1 cellular context compared by ENCODE assay signal in the genomic region with DNA sequence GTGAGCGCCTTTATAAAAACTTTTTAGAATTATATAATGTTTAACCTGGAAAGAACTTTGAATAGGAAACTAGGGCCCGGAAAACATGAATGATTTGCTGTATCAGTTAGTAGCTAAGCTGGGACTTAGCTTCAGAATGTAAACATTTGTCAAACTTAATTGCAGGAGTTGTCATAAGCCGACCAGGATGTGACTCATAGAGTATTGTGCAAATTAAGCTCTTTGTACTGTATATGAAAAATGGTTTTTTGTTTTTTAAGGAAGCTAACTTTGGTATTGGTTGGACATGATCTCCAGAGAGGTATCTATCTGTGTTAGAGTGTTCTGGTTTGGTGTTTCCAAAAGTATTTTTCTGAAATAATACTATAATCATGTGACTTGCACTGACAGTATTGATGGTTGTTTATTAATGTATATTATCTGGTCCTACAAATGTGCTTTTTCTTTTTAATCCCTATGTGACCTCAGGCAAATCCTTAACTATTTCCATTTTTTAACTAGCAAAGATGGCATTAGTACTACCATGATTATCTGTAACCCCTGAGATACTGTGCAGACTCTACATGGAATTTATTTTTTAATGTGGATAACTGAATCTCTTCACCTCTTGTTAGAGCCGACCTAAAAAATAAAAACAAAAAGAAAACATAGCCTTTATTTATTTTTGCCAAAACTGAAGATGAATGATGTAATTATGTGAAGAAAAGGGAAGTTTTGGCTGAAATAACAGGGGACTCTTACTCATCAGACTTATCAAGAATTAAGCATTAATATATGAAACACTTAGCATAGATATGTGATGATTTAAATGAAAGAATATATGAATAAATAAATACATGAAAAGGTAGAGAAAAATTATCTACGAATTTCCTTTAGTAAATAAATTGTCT.
TF ChIP-seq lines count a peak whose summit lies in the region.

No MANE protein-coding gene starts in this region.

TF ChIP-seq in HepG2, 621 proteins besides CTCF, POLR2A, EP300 and RAD21 (continued from another document and continues in another):
- TF ChIP-seq, protein P1, sequence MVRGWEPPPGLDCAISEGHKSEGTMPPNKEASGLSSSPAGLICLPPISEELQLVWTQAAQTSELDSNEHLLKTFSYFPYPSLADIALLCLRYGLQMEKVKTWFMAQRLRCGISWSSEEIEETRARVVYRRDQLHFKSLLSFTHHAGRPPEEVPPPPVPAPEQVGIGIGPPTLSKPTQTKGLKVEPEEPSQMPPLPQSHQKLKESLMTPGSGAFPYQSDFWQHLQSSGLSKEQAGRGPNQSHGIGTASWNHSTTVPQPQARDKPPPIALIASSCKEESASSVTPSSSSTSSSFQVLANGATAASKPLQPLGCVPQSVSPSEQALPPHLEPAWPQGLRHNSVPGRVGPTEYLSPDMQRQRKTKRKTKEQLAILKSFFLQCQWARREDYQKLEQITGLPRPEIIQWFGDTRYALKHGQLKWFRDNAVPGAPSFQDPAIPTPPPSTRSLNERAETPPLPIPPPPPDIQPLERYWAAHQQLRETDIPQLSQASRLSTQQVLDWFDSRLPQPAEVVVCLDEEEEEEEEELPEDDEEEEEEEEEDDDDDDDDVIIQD (CRISPR knock-in tag; IDR thresholded peaks at IDR 0.05; ENCODE audit: low read depth) = peak; percentile 93
- TF ChIP-seq, protein P2, sequence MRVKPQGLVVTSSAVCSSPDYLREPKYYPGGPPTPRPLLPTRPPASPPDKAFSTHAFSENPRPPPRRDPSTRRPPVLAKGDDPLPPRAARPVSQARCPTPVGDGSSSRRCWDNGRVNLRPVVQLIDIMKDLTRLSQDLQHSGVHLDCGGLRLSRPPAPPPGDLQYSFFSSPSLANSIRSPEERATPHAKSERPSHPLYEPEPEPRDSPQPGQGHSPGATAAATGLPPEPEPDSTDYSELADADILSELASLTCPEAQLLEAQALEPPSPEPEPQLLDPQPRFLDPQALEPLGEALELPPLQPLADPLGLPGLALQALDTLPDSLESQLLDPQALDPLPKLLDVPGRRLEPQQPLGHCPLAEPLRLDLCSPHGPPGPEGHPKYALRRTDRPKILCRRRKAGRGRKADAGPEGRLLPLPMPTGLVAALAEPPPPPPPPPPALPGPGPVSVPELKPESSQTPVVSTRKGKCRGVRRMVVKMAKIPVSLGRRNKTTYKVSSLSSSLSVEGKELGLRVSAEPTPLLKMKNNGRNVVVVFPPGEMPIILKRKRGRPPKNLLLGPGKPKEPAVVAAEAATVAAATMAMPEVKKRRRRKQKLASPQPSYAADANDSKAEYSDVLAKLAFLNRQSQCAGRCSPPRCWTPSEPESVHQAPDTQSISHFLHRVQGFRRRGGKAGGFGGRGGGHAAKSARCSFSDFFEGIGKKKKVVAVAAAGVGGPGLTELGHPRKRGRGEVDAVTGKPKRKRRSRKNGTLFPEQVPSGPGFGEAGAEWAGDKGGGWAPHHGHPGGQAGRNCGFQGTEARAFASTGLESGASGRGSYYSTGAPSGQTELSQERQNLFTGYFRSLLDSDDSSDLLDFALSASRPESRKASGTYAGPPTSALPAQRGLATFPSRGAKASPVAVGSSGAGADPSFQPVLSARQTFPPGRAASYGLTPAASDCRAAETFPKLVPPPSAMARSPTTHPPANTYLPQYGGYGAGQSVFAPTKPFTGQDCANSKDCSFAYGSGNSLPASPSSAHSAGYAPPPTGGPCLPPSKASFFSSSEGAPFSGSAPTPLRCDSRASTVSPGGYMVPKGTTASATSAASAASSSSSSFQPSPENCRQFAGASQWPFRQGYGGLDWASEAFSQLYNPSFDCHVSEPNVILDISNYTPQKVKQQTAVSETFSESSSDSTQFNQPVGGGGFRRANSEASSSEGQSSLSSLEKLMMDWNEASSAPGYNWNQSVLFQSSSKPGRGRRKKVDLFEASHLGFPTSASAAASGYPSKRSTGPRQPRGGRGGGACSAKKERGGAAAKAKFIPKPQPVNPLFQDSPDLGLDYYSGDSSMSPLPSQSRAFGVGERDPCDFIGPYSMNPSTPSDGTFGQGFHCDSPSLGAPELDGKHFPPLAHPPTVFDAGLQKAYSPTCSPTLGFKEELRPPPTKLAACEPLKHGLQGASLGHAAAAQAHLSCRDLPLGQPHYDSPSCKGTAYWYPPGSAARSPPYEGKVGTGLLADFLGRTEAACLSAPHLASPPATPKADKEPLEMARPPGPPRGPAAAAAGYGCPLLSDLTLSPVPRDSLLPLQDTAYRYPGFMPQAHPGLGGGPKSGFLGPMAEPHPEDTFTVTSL (CRISPR knock-in tag; IDR thresholded peaks at IDR 0.05; ENCODE audit: borderline replicate concordance) = peak; percentile 66; the same call in 1 of the 2 replicates
- peak; percentile 77 for TF ChIP-seq CEBPB (IDR thresholded peaks at IDR 0.05; ENCODE audit: borderline replicate concordance, low read depth, low read length)
- 0 out of 4 replicates have a peak, but pooled peaks of 1 of the 2 experiments have one; percentile 43 for TF ChIP-seq KLF16 (CRISPR knock-in tag; IDR thresholded peaks at IDR 0.05)
- no peak for TF ChIP-seq ZNF570 (CRISPR knock-in tag; IDR thresholded peaks at IDR 0.05; ENCODE audit: borderline replicate concordance)
- TF ChIP-seq, protein P3, sequence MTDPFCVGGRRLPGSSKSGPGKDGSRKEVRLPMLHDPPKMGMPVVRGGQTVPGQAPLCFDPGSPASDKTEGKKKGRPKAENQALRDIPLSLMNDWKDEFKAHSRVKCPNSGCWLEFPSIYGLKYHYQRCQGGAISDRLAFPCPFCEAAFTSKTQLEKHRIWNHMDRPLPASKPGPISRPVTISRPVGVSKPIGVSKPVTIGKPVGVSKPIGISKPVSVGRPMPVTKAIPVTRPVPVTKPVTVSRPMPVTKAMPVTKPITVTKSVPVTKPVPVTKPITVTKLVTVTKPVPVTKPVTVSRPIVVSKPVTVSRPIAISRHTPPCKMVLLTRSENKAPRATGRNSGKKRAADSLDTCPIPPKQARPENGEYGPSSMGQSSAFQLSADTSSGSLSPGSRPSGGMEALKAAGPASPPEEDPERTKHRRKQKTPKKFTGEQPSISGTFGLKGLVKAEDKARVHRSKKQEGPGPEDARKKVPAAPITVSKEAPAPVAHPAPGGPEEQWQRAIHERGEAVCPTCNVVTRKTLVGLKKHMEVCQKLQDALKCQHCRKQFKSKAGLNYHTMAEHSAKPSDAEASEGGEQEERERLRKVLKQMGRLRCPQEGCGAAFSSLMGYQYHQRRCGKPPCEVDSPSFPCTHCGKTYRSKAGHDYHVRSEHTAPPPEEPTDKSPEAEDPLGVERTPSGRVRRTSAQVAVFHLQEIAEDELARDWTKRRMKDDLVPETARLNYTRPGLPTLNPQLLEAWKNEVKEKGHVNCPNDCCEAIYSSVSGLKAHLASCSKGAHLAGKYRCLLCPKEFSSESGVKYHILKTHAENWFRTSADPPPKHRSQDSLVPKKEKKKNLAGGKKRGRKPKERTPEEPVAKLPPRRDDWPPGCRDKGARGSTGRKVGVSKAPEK (CRISPR knock-in tag; IDR thresholded peaks at IDR 0.05; ENCODE audit: borderline replicate concordance) = no peak
- TF ChIP-seq, protein P4, sequence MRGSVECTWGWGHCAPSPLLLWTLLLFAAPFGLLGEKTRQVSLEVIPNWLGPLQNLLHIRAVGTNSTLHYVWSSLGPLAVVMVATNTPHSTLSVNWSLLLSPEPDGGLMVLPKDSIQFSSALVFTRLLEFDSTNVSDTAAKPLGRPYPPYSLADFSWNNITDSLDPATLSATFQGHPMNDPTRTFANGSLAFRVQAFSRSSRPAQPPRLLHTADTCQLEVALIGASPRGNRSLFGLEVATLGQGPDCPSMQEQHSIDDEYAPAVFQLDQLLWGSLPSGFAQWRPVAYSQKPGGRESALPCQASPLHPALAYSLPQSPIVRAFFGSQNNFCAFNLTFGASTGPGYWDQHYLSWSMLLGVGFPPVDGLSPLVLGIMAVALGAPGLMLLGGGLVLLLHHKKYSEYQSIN (CRISPR knock-in tag; IDR thresholded peaks at IDR 0.05; ENCODE audit: borderline replicate concordance) = no peak
- TF ChIP-seq ZNF720 (CRISPR knock-in tag; IDR thresholded peaks at IDR 0.05) = no peak
- TF ChIP-seq ZNF460 (CRISPR knock-in tag; IDR thresholded peaks at IDR 0.05; ENCODE audit: borderline replicate concordance) = no peak
- TF ChIP-seq RARA (CRISPR knock-in tag; IDR thresholded peaks at IDR 0.05) = peak; percentile 53
- TF ChIP-seq ZNF792 (CRISPR knock-in tag; IDR thresholded peaks at IDR 0.05) = 0 out of 2 replicates have a peak, but pooled peaks have one; percentile 42
- no peak for TF ChIP-seq FLYWCH1 (CRISPR knock-in tag; IDR thresholded peaks at IDR 0.05)
- TF ChIP-seq PCBP2 (optimal IDR thresholded peaks at IDR 0.05; ENCODE audit: low read depth, low read length, poor library complexity, severe bottlenecking) = no peak
- peak; percentile 87; the same call in 1 of the 2 replicates for TF ChIP-seq JUND (CRISPR knock-in tag; IDR thresholded peaks at IDR 0.05)
- TF ChIP-seq CBX2 (IDR thresholded peaks at IDR 0.05; ENCODE audit: low read depth, low read length) = no peak
- TF ChIP-seq CBX2 (CRISPR knock-in tag; IDR thresholded peaks at IDR 0.05; ENCODE audit: low read depth) = no peak
- TF ChIP-seq, protein P5, sequence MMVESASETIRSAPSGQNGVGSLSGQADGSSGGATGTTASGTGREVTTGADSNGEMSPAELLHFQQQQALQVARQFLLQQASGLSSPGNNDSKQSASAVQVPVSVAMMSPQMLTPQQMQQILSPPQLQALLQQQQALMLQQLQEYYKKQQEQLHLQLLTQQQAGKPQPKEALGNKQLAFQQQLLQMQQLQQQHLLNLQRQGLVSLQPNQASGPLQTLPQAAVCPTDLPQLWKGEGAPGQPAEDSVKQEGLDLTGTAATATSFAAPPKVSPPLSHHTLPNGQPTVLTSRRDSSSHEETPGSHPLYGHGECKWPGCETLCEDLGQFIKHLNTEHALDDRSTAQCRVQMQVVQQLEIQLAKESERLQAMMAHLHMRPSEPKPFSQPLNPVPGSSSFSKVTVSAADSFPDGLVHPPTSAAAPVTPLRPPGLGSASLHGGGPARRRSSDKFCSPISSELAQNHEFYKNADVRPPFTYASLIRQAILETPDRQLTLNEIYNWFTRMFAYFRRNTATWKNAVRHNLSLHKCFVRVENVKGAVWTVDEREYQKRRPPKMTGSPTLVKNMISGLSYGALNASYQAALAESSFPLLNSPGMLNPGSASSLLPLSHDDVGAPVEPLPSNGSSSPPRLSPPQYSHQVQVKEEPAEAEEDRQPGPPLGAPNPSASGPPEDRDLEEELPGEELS (CRISPR knock-in tag; IDR thresholded peaks at IDR 0.05) = 0 out of 2 replicates have a peak, but pooled peaks have one; percentile 28
- TF ChIP-seq, protein P6, sequence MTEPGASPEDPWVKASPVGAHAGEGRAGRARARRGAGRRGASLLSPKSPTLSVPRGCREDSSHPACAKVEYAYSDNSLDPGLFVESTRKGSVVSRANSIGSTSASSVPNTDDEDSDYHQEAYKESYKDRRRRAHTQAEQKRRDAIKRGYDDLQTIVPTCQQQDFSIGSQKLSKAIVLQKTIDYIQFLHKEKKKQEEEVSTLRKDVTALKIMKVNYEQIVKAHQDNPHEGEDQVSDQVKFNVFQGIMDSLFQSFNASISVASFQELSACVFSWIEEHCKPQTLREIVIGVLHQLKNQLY (CRISPR knock-in tag; IDR thresholded peaks at IDR 0.05) = no peak
- TF ChIP-seq ZNF234 (CRISPR knock-in tag; conservative IDR thresholded peaks at IDR 0.05) = no peak
- TF ChIP-seq KAT8 (CRISPR knock-in tag; IDR thresholded peaks at IDR 0.05) = peak; percentile 61
- no peak for TF ChIP-seq ZNF83 (CRISPR knock-in tag; IDR thresholded peaks at IDR 0.05; ENCODE audit: borderline replicate concordance)
- TF ChIP-seq FOXA3 (CRISPR knock-in tag; IDR thresholded peaks at IDR 0.05) = peak; percentile 90
- TF ChIP-seq HCFC1 (IDR thresholded peaks at IDR 0.05; ENCODE audit: low read depth, low read length) = no peak
- 0 out of 2 replicates have a peak, but pooled peaks have one; percentile 26 for TF ChIP-seq TCF7 (IDR thresholded peaks at IDR 0.05; ENCODE audit: low read depth)
- no peak for TF ChIP-seq ZNF563 (CRISPR knock-in tag; IDR thresholded peaks at IDR 0.05)
- no peak for TF ChIP-seq HDAC1 (CRISPR knock-in tag; IDR thresholded peaks at IDR 0.05)
- TF ChIP-seq CREM (IDR thresholded peaks at IDR 0.05) = peak; percentile 70
- TF ChIP-seq CREM (CRISPR knock-in tag; IDR thresholded peaks at IDR 0.05) = no peak
- 0 out of 2 replicates have a peak, but pooled peaks have one; percentile 32 for TF ChIP-seq IRF2 (CRISPR knock-in tag; IDR thresholded peaks at IDR 0.05)
- TF ChIP-seq, protein P7, sequence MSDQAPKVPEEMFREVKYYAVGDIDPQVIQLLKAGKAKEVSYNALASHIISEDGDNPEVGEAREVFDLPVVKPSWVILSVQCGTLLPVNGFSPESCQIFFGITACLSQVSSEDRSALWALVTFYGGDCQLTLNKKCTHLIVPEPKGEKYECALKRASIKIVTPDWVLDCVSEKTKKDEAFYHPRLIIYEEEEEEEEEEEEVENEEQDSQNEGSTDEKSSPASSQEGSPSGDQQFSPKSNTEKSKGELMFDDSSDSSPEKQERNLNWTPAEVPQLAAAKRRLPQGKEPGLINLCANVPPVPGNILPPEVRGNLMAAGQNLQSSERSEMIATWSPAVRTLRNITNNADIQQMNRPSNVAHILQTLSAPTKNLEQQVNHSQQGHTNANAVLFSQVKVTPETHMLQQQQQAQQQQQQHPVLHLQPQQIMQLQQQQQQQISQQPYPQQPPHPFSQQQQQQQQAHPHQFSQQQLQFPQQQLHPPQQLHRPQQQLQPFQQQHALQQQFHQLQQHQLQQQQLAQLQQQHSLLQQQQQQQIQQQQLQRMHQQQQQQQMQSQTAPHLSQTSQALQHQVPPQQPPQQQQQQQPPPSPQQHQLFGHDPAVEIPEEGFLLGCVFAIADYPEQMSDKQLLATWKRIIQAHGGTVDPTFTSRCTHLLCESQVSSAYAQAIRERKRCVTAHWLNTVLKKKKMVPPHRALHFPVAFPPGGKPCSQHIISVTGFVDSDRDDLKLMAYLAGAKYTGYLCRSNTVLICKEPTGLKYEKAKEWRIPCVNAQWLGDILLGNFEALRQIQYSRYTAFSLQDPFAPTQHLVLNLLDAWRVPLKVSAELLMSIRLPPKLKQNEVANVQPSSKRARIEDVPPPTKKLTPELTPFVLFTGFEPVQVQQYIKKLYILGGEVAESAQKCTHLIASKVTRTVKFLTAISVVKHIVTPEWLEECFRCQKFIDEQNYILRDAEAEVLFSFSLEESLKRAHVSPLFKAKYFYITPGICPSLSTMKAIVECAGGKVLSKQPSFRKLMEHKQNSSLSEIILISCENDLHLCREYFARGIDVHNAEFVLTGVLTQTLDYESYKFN (CRISPR knock-in tag; conservative IDR thresholded peaks at IDR 0.05) = peak; percentile 85
- TF ChIP-seq, protein P8, sequence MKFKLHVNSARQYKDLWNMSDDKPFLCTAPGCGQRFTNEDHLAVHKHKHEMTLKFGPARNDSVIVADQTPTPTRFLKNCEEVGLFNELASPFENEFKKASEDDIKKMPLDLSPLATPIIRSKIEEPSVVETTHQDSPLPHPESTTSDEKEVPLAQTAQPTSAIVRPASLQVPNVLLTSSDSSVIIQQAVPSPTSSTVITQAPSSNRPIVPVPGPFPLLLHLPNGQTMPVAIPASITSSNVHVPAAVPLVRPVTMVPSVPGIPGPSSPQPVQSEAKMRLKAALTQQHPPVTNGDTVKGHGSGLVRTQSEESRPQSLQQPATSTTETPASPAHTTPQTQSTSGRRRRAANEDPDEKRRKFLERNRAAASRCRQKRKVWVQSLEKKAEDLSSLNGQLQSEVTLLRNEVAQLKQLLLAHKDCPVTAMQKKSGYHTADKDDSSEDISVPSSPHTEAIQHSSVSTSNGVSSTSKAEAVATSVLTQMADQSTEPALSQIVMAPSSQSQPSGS (CRISPR knock-in tag; IDR thresholded peaks at IDR 0.05) = 0 out of 2 replicates have a peak, but pooled peaks have one; percentile 29
- TF ChIP-seq MBD4 (IDR thresholded peaks at IDR 0.05; ENCODE audit: borderline replicate concordance, low read length) = peak; percentile 28; the same call in 1 of the 2 replicates
- TF ChIP-seq SAP130 (CRISPR knock-in tag; IDR thresholded peaks at IDR 0.05; ENCODE audit: low read depth) = peak; percentile 73
